In genomic region chr15:55993111-55993803, GRCh38 we compare ENCODE assay signal across 1 cellular context.
TF ChIP-seq lines count a peak whose summit lies in the region.

Gene NEDD4, minus strand, starts transcription at chr15:55993612. Its CDS starts 57 bp downstream, at chr15:55993555.

TF ChIP-seq in GM12878, 131 proteins besides CTCF, POLR2A, EP300 and RAD21 (continued from another document):
- TF ChIP-seq, protein P1, sequence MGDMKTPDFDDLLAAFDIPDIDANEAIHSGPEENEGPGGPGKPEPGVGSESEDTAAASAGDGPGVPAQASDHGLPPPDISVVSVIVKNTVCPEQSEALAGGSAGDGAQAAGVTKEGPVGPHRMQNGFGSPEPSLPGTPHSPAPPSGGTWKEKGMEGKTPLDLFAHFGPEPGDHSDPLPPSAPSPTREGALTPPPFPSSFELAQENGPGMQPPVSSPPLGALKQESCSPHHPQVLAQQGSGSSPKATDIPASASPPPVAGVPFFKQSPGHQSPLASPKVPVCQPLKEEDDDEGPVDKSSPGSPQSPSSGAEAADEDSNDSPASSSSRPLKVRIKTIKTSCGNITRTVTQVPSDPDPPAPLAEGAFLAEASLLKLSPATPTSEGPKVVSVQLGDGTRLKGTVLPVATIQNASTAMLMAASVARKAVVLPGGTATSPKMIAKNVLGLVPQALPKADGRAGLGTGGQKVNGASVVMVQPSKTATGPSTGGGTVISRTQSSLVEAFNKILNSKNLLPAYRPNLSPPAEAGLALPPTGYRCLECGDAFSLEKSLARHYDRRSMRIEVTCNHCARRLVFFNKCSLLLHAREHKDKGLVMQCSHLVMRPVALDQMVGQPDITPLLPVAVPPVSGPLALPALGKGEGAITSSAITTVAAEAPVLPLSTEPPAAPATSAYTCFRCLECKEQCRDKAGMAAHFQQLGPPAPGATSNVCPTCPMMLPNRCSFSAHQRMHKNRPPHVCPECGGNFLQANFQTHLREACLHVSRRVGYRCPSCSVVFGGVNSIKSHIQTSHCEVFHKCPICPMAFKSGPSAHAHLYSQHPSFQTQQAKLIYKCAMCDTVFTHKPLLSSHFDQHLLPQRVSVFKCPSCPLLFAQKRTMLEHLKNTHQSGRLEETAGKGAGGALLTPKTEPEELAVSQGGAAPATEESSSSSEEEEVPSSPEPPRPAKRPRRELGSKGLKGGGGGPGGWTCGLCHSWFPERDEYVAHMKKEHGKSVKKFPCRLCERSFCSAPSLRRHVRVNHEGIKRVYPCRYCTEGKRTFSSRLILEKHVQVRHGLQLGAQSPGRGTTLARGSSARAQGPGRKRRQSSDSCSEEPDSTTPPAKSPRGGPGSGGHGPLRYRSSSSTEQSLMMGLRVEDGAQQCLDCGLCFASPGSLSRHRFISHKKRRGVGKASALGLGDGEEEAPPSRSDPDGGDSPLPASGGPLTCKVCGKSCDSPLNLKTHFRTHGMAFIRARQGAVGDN (IDR thresholded peaks at IDR 0.05) = no peak
- peak; percentile 71 for TF ChIP-seq IKZF1 (conservative IDR thresholded peaks at IDR 0.05)
- peak; percentile 33 for TF ChIP-seq HDAC6 (IDR thresholded peaks at IDR 0.05; ENCODE audit: unreplicated experiment)
- TF ChIP-seq E2F4 (IDR thresholded peaks at IDR 0.05; ENCODE audit: low read depth, low read length) = peak; percentile 63; the same call in 1 of the 2 replicates
- peak; percentile 58; the same call in 1 of the 2 replicates for TF ChIP-seq ASH2L (IDR thresholded peaks at IDR 0.05; ENCODE audit: borderline replicate concordance, low read depth)
- no peak for TF ChIP-seq PAX5 (IDR thresholded peaks at IDR 0.05; ENCODE audit: borderline replicate concordance, low read depth, low read length)
- peak; percentile 36; the same call in 1 of the 2 replicates for TF ChIP-seq MAX (IDR thresholded peaks at IDR 0.05; ENCODE audit: low read depth, low read length)
- no peak for TF ChIP-seq NBN (IDR thresholded peaks at IDR 0.05)
- TF ChIP-seq TCF7 (IDR thresholded peaks at IDR 0.05; ENCODE audit: borderline replicate concordance) = no peak
- no peak for TF ChIP-seq RAD51 (IDR thresholded peaks at IDR 0.05)
- no peak for TF ChIP-seq BACH1 (IDR thresholded peaks at IDR 0.05; ENCODE audit: borderline replicate concordance)
- TF ChIP-seq CHD2 (IDR thresholded peaks at IDR 0.05; ENCODE audit: borderline replicate concordance, low read depth, low read length) = no peak
- peak; percentile 82; the same call in 1 of the 2 replicates for TF ChIP-seq RB1 (IDR thresholded peaks at IDR 0.05; ENCODE audit: borderline replicate concordance)
- TF ChIP-seq TCF12 (IDR thresholded peaks at IDR 0.05; ENCODE audit: low read depth, low read length) = no peak
- no peak for TF ChIP-seq CHD1 (IDR thresholded peaks at IDR 0.05; ENCODE audit: low read depth, low read length)
- TF ChIP-seq RBBP5 (conservative IDR thresholded peaks at IDR 0.05) = no peak
- no peak for TF ChIP-seq ZNF24 (IDR thresholded peaks at IDR 0.05)
- TF ChIP-seq SIN3A (IDR thresholded peaks at IDR 0.05; ENCODE audit: low read depth, low read length) = no peak
- TF ChIP-seq SUZ12 (IDR thresholded peaks at IDR 0.05; ENCODE audit: unreplicated experiment) = no peak
- TF ChIP-seq TARDBP (IDR thresholded peaks at IDR 0.05; ENCODE audit: borderline replicate concordance) = no peak
- TF ChIP-seq EGR1 (IDR thresholded peaks at IDR 0.05; ENCODE audit: borderline replicate concordance in 1 of 2, low read depth in 2 of 2, low read length in 2 of 2) = peak; percentile 24 to 83
- TF ChIP-seq NKRF (conservative IDR thresholded peaks at IDR 0.05) = no peak
- TF ChIP-seq MXI1 (IDR thresholded peaks at IDR 0.05; ENCODE audit: low read depth, low read length) = no peak
- peak; percentile 52; the same call in 1 of the 2 replicates for TF ChIP-seq YY1 (IDR thresholded peaks at IDR 0.05; ENCODE audit: low read depth, low read length)
- no peak for TF ChIP-seq SREBF1 (IDR thresholded peaks at IDR 0.05; ENCODE audit: low read length)
- 0 out of 2 replicates have a peak, but pooled peaks have one; percentile 35 for TF ChIP-seq LARP7 (IDR thresholded peaks at IDR 0.05)
- peak; percentile 50 to 60; a peak in 3 of 4 replicates for TF ChIP-seq IKZF2 (IDR thresholded peaks at IDR 0.05)
- TF ChIP-seq DPF2 (IDR thresholded peaks at IDR 0.05) = no peak
